15 cellular contexts compared by ENCODE assay signal in the genomic region with DNA sequence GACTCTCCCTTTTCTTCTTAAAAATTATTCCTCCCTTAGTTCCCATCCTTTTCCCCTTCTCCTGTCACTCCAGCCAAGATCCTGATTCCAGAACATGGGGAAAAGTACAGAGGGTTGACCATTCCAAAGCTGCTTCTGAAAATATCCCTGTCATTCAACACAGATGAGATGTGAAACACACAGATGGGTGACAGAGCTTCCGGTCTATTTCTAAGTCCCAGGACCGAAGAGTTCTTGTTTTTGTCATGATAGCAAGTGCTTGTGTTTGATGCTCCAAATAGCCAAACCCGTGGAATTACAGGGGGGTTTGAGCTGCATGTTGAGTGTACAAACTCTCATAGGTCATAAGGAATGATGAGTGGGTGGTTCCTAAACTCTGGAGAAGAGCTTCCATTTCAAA. TPM values are rescaled to one million over a fixed set of nuclear protein-coding genes. Genes with fewer than 3 reads are reported as not detected.
DNase-seq lines count a peak whose midpoint lies in the region; ATAC-seq and TF ChIP-seq lines count a peak whose summit lies in the region.
"Had no signal": no experiment of that assay in that cellular context is flagged by ENCODE, and none has a peak within 500 bp of the region (broad histone marks: within the 10 kb centered on the region; RNA-seq: fewer than 3 reads in every experiment).

No MANE protein-coding gene starts in this region.

- no peaks in the 10 kb centered on the region for H3K27me3 Mint-ChIP-seq in nephron (ENCODE audit: low read depth)

- in situ Hi-C loops in transverse colon (cut with MboI; ENCODE audit: low pct_ligation_motif_present in 1 of 4, low pct_unique_long_range_greater_than_20kb in 1 of 4, low sequenced_read_pairs in 3 of 4), result no loop called here

- H3K36me3 ChIP-seq in ascending aorta, result no peaks in the 10 kb centered on the region
- no peaks in the 10 kb centered on the region for H3K36me3 ChIP-seq in transverse colon

- DNase-seq in ascending aorta (ENCODE audit: low spot score in 2 of 2), result no peak
- DNase-seq in Right ventricle myocardium superior, result no peak
- DNase-seq in transverse colon, result no peak
- DNase-seq in DMS153 (lab: John Stamatoyannopoulos, UW), result no peak
- no peak for DNase-seq in RKO (ENCODE audit: low spot score)
- DNase-seq: activated naive CD4-positive, alpha-beta T cell treated with anti-CD3 and anti-CD28 coated beads, Interleukin-2, amount 50 U/mL, for 16 hours; activated T-cell treated with anti-CD3 and anti-CD28 coated beads for 4 hours; HCEC 1CT; NCI-H1930; NCI-H510A treated with DMSO at 0.1 percent for 48 hours; stimulated activated naive B cell treated with anti-CD40 and anti-IgM and Interleukin-4, amounts not matched to agents 10 μg/mL and 1 μg/mL and 100 μg/mL, for 72 hours; T-helper 1 cell had no signal

- H3K4me3 ChIP-seq in ascending aorta, result no peak overlapping the region
- no peak overlapping the region for H3K4me3 ChIP-seq in transverse colon
- H3K4me3 ChIP-seq: K562 had no signal

- no peaks in the 10 kb centered on the region for H3K27me3 ChIP-seq in ascending aorta
- H3K27me3 ChIP-seq in transverse colon, result no peaks in the 10 kb centered on the region

- H3K4me3 Mint-ChIP-seq in nephron, result peak overlapping the region in 2 of 3 experiments; percentile 29 to 73
- H3K4me3 Mint-ChIP-seq: stimulated activated naive B cell treated with anti-CD40 and anti-IgM and Interleukin-4, amounts not matched to agents 10 μg/mL and 1 μg/mL and 100 μg/mL, for 72 hours had no signal

- ATAC-seq in Right ventricle myocardium superior (ENCODE audit: poor library complexity), result peak; percentile 78
- no peak for ATAC-seq in HG02610 (IDR thresholded peaks at IDR 0.05; ENCODE audit: unreplicated experiment)
- ATAC-seq: K562; stimulated activated naive B cell treated with anti-CD40 and anti-IgM and Interleukin-4, amounts not matched to agents 10 μg/mL and 1 μg/mL and 100 μg/mL, for 72 hours had no signal

- H3K27ac ChIP-seq in ascending aorta, result peak overlapping the region; percentile 89 to 92
- peak overlapping the region; percentile 76 to 90 (median 84) for H3K27ac ChIP-seq in transverse colon

- H3K36me3 Mint-ChIP-seq in nephron (ENCODE audit: low read depth), result peaks cover 19% of the 10 kb centered on the region
- H3K36me3 Mint-ChIP-seq: stimulated activated naive B cell treated with anti-CD40 and anti-IgM and Interleukin-4, amounts not matched to agents 10 μg/mL and 1 μg/mL and 100 μg/mL, for 72 hours had no signal

- intact Hi-C loops in ascending aorta (cut with DNase I), result loop anchor here (1.0 kb wide), 1 partner anchor 23 kb away; no protein-coding TSS in a partner anchor
- intact Hi-C loops in Right ventricle myocardium superior (cut with DNase I), result no loop called here
- intact Hi-C loops in transverse colon (cut with DNase I; ENCODE audit: low total_unique reads), result no loop called here

- TF ChIP-seq EP300 in transverse colon (IDR thresholded peaks at IDR 0.05; ENCODE audit: low read depth), result no peak

- H3K9me3 Mint-ChIP-seq in nephron, result no peaks in the 10 kb centered on the region

- H3K9me3 ChIP-seq in ascending aorta (no peaks in the 10 kb centered on the region), transverse colon (no peaks in the 10 kb centered on the region)

- TF ChIP-seq POLR2A in transverse colon (IDR thresholded peaks at IDR 0.05), result no peak

- H3K27ac Mint-ChIP-seq in nephron, result peak overlapping the region; percentile 87 to 92 (median 90)
- H3K27ac Mint-ChIP-seq: stimulated activated naive B cell treated with anti-CD40 and anti-IgM and Interleukin-4, amounts not matched to agents 10 μg/mL and 1 μg/mL and 100 μg/mL, for 72 hours had no signal

- H3K4me1 ChIP-seq in ascending aorta, result peaks cover 26 to 52% of the 10 kb centered on the region in 2 donors
- peaks cover 25 to 80% (median 44%) of the 10 kb centered on the region in 4 donors for H3K4me1 ChIP-seq in transverse colon

- TF ChIP-seq CTCF in ascending aorta (IDR thresholded peaks at IDR 0.05), result no peak
- no peak for TF ChIP-seq CTCF in nephron (IDR thresholded peaks at IDR 0.05; ENCODE audit: unreplicated experiment in 3 of 3)
- TF ChIP-seq CTCF in transverse colon (IDR thresholded peaks at IDR 0.05), result no peak

- H3K4me1 Mint-ChIP-seq in nephron, result peaks cover 60% of the 10 kb centered on the region

- WGBS in transverse colon (ENCODE audit: low coverage in 1 of 2), 2 donors, result 57 to 60% methylated on average over 1 to 3 of the region's 3 CpGs

RNA-seq across cellular contexts. Expression of a gene that starts 57.9 kb away (rescaled TPM):
- total RNA-seq in ascending aorta (51.6 TPM), Right ventricle myocardium superior (61.2 TPM), transverse colon (10 to 100 TPM; 34.3 to 82.0 (median 45.1) TPM)
